19 cellular contexts compared by ENCODE assay signal in the genomic region with DNA sequence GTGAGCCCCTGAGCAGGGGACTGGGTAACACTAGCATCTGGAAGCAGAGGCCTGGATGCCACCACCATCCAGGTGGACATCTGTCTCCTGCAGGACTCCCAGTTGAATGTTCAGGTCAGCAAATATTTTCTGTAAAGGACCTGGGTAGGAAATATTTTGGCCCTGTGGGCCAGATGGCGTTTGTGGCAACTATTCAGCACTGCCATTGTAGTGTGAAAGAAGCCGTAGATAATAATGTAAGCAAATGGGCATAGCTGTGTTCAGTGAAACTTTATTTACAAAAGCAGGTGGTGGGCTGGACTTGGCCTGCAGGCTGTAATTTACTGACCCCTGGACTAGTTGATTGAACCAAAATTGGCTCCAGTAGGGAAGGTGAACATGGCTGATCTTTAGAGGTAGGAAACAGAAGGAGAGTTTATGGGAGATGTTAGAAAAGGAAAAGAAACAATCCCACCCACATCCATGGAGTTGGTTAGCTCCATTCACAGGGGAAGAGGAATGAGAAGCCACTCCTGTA.
"Had no signal": no experiment of that assay in that cellular context is flagged by ENCODE, and none has a peak within 500 bp of the region (broad histone marks: within the 10 kb centered on the region; RNA-seq: fewer than 3 reads in every experiment).

No MANE protein-coding gene starts in this region.

- H3K4me3 ChIP-seq: gastrocnemius medialis, mucosa of descending colon, skin epidermis, testis, upper lobe of right lung had no signal

- H3K4me1 Mint-ChIP-seq: activated B cell treated with CpG ODN at 0.5 μM for 24 hours had no signal

- H3K4me3 Mint-ChIP-seq: activated B cell treated with CpG ODN at 0.5 μM for 24 hours; activated CD4-positive, alpha-beta T cell treated with anti-CD3 and anti-CD28 coated beads, Interleukin-2, amount 10 ng/mL, durations not matched to agents 24 days and 14 days; activated T-helper 1 cell treated with anti-CD3 and anti-CD28 coated beads, Interleukin-12 subunit alpha, Interleukin-12 subunit beta, Interleukin-2, Interleukin-4 antibody, amounts not matched to agents 30 ng/mL and 10 ng/mL and 1 ng/mL, durations not matched to agents 14 hours and 24 hours and 36 hours; effector memory CD8-positive, alpha-beta T cell; naive thymus-derived CD4-positive, alpha-beta T cell; T-helper 17 cell had no signal

- H3K4me1 ChIP-seq: gastrocnemius medialis, testis, upper lobe of right lung had no signal

- H3K27ac ChIP-seq: gastrocnemius medialis, skin epidermis, testis, upper lobe of right lung had no signal

- ATAC-seq: effector memory CD8-positive, alpha-beta T cell; gastrocnemius medialis; naive thymus-derived CD4-positive, alpha-beta T cell; stimulated activated naive CD8-positive, alpha-beta T cell treated with anti-CD3 and anti-CD28 coated beads, Interleukin-15, Interleukin-2, amounts not matched to agents 100 U/mL and 50 U/mL, for 24 hours; T-helper 17 cell had no signal

- DNase-seq: activated B cell treated with CpG ODN at 0.5 μM for 24 hours; activated CD4-positive, alpha-beta T cell treated with anti-CD3 and anti-CD28 coated beads, Interleukin-2, amount 10 ng/mL, durations not matched to agents 24 days and 14 days; activated CD8-positive, alpha-beta memory T cell treated with anti-CD3 and anti-CD28 coated beads, Interleukin-2, amount 50 U/mL, for 48 hours; activated naive CD4-positive, alpha-beta T cell; anterior cingulate cortex; dermis blood vessel endothelial cell; effector memory CD8-positive, alpha-beta T cell; gastrocnemius medialis; naive thymus-derived CD4-positive, alpha-beta T cell; occipital lobe; stimulated activated CD4-positive, alpha-beta T cell treated with anti-CD3 and anti-CD28 coated beads, Interleukin-4, amount 100 ng/mL, for 4 hours; stimulated activated CD8-positive, alpha-beta memory T cell treated with anti-CD3 and anti-CD28 coated beads, Interleukin-4, amount 100 ng/mL, for 48 hours; stimulated activated naive CD8-positive, alpha-beta T cell treated with anti-CD3 and anti-CD28 coated beads, Interleukin-15, Interleukin-2, amounts not matched to agents 100 U/mL and 50 U/mL, for 24 hours; T-helper 17 cell; testis; upper lobe of right lung had no signal

- H3K9me3 Mint-ChIP-seq: activated B cell treated with CpG ODN at 0.5 μM for 24 hours; effector memory CD8-positive, alpha-beta T cell had no signal

- H3K27me3 Mint-ChIP-seq: T-helper 17 cell had no signal

- H3K36me3 ChIP-seq: gastrocnemius medialis, upper lobe of right lung had no signal

- H3K9me3 ChIP-seq: gastrocnemius medialis, mucosa of descending colon, testis, upper lobe of right lung had no signal

- H3K27ac Mint-ChIP-seq: activated B cell treated with CpG ODN at 0.5 μM for 24 hours; activated CD4-positive, alpha-beta T cell treated with anti-CD3 and anti-CD28 coated beads, Interleukin-2, amount 10 ng/mL, durations not matched to agents 24 days and 14 days; activated T-helper 1 cell treated with anti-CD3 and anti-CD28 coated beads, Interleukin-12 subunit alpha, Interleukin-12 subunit beta, Interleukin-2, Interleukin-4 antibody, amounts not matched to agents 30 ng/mL and 10 ng/mL and 1 ng/mL, durations not matched to agents 14 hours and 24 hours and 36 hours; effector memory CD8-positive, alpha-beta T cell; T-helper 17 cell had no signal

- H3K27me3 ChIP-seq: gastrocnemius medialis, testis, upper lobe of right lung had no signal
